Comparison of ENCODE assay signal across 23 cellular contexts in genomic region chr20:572752-573151, GRCh38. TPM values are rescaled to one million over a fixed set of nuclear protein-coding genes. Genes with fewer than 3 reads are reported as not detected.
"Had no signal": no experiment of that assay in that cellular context is flagged by ENCODE, and none has a peak within 500 bp of the region (broad histone marks: within the 10 kb centered on the region; RNA-seq: fewer than 3 reads in every experiment).

No MANE protein-coding gene starts in this region.

- H3K36me3 Mint-ChIP-seq: activated naive CD8-positive, alpha-beta T cell treated with anti-CD3 and anti-CD28 coated beads, Interleukin-2, amount 10 ng/mL, durations not matched to agents 7 days and 5 days; WTC11 had no signal

- H3K4me1 ChIP-seq: pancreas had no signal

- FAIRE-seq: kidney, pancreas had no signal

- H3K27ac ChIP-seq: pancreas had no signal

- H3K9me3 Mint-ChIP-seq: activated CD8-positive, alpha-beta T cell treated with anti-CD3 and anti-CD28 coated beads for 36 hours; activated naive CD8-positive, alpha-beta T cell treated with anti-CD3 and anti-CD28 coated beads, Interleukin-2, amount 10 ng/mL, durations not matched to agents 7 days and 5 days; activated T-cell treated with anti-CD3 and anti-CD28 coated beads, Interleukin-2, amount 50 U/mL, for 72 hours; dendritic cell treated with granulocyte-macrophage colony-stimulating factor and Interleukin-4, amounts not matched to agents 40 ng/mL and 50 ng/mL, for 4 days; neural crest cell; WTC11 had no signal

- ATAC-seq: activated CD8-positive, alpha-beta T cell treated with anti-CD3 and anti-CD28 coated beads for 36 hours; activated T-cell treated with anti-CD3 and anti-CD28 coated beads, Interleukin-2, amount 50 U/mL, for 72 hours had no signal

- H3K4me3 Mint-ChIP-seq: activated CD8-positive, alpha-beta T cell treated with anti-CD3 and anti-CD28 coated beads for 36 hours; activated naive CD8-positive, alpha-beta T cell treated with anti-CD3 and anti-CD28 coated beads, Interleukin-2, amount 10 ng/mL, durations not matched to agents 7 days and 5 days; activated T-cell treated with anti-CD3 and anti-CD28 coated beads, Interleukin-2, amount 50 U/mL, for 72 hours; dendritic cell treated with granulocyte-macrophage colony-stimulating factor and Interleukin-4, amounts not matched to agents 40 ng/mL and 50 ng/mL, for 4 days; neural crest cell had no signal

- H3K27ac Mint-ChIP-seq: activated CD8-positive, alpha-beta T cell treated with anti-CD3 and anti-CD28 coated beads for 36 hours; activated naive CD8-positive, alpha-beta T cell treated with anti-CD3 and anti-CD28 coated beads, Interleukin-2, amount 10 ng/mL, durations not matched to agents 7 days and 5 days; activated T-cell treated with anti-CD3 and anti-CD28 coated beads, Interleukin-2, amount 50 U/mL, for 72 hours; dendritic cell treated with granulocyte-macrophage colony-stimulating factor and Interleukin-4, amounts not matched to agents 40 ng/mL and 50 ng/mL, for 4 days; WTC11 had no signal

- H3K36me3 ChIP-seq: pancreas, transverse colon had no signal

- H3K4me1 Mint-ChIP-seq: activated naive CD8-positive, alpha-beta T cell treated with anti-CD3 and anti-CD28 coated beads, Interleukin-2, amount 10 ng/mL, durations not matched to agents 7 days and 5 days had no signal

- H3K4me3 ChIP-seq: pancreas, skin epidermis, transverse colon had no signal

- DNase-seq: activated CD4-positive, alpha-beta T cell treated with anti-CD3 and anti-CD28 coated beads for 48 hours; activated CD8-positive, alpha-beta memory T cell treated with anti-CD3 and anti-CD28 coated beads, Interleukin-2, amount 50 U/mL, for 48 hours; activated CD8-positive, alpha-beta T cell treated with anti-CD3 and anti-CD28 coated beads for 36 hours; activated gamma-delta T cell treated with Interleukin-2 at 50 U/mL for 16 hours; activated naive CD8-positive, alpha-beta T cell treated with anti-CD3 and anti-CD28 coated beads, Interleukin-2, amount 10 ng/mL, durations not matched to agents 7 days and 5 days; activated T-cell treated with anti-CD3 and anti-CD28 coated beads, Interleukin-2, amount 50 U/mL, for 72 hours; cerebellar nuclear complex; erythroblast; hippocampal formation; kidney; mesendoderm; pancreas; stimulated activated CD4-positive, alpha-beta T cell treated with anti-CD3 and anti-CD28 coated beads, Interleukin-15, amount 100 ng/mL, for 24 hours; stimulated activated CD4-positive, alpha-beta T cell treated with anti-CD3 and anti-CD28 coated beads, Interleukin-4, amount 100 ng/mL, for 24 hours; stimulated activated naive CD4-positive, alpha-beta T cell treated with Interleukin-2 at 50 U/mL for 16 hours; T-helper 2 cell; transverse colon had no signal

- H3K9me3 ChIP-seq: pancreas, transverse colon had no signal

RNA-seq across cellular contexts. Expression of gene TCF15, which starts 37.4 kb away (rescaled TPM):
- total RNA-seq: activated naive CD8-positive, alpha-beta T cell treated with anti-CD3 and anti-CD28 coated beads, Interleukin-2, amount 10 ng/mL, durations not matched to agents 7 days and 5 days; activated T-cell treated with anti-CD3 and anti-CD28 coated beads, Interleukin-2, amount 50 U/mL, for 72 hours; liver; renal cortical epithelial cell; transverse colon had no signal
- polyA plus RNA-seq: liver had no signal
